Comparison of ENCODE assay signal across 1 cellular context in the genomic region with DNA sequence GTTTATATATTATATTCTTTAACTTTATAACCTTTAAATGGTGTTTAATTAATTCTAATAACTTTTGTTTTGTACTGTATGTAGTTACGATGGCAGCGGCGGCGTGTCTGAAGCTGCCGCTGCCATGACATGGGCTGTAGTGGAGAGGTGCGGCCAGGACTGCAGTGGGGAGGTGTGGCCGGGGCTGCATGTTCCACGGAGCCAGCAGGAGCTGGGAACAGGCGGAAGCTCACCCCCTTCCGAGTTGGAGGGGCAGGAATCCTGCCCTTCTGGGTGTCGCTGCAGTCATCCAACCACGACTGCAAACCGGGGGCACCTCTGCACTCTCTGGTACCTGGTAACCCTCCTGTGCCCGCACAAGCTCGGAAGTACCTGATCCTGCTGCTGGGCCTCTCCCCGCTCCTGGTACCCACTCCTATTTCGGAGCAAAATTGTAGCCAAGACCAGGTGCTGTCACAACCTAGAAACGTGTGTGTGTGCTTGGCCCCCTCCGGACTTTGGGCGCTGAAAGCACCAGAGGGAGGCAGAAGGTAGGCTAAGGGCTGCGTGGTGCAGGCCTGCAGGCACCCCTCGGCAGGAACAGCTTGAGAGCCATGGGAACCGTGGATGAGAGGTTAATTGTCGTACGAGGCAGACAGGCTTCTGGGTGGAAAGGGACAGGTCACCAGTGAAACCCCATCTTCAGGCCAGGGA.
TF ChIP-seq lines count a peak whose summit lies in the region.

No MANE protein-coding gene starts in this region.

TF ChIP-seq in H1, 55 proteins besides CTCF, POLR2A, EP300 and RAD21:
- TF ChIP-seq PHF8 (conservative IDR thresholded peaks at IDR 0.05; ENCODE audit: low read depth, low read length) (no peak), RXRA (IDR thresholded peaks at IDR 0.05; ENCODE audit: insufficient read depth, low read depth, low read length) (no peak), POLR2AphosphoS5 (IDR thresholded peaks at IDR 0.05; ENCODE audit: low read depth, low read length) (no peak), MAFK (IDR thresholded peaks at IDR 0.05; ENCODE audit: low read depth, low read length) (no peak), RBBP5 (IDR thresholded peaks at IDR 0.05; ENCODE audit: borderline replicate concordance, low read depth, low read length) (no peak), POU5F1 (IDR thresholded peaks at IDR 0.05; ENCODE audit: low read depth, low read length) (no peak)
